ENCODE assay signal across 8 cellular contexts in genomic region chr6:168956884-168957730, GRCh38.
DNase-seq lines count a peak whose midpoint lies in the region; ATAC-seq and TF ChIP-seq lines count a peak whose summit lies in the region.

No MANE protein-coding gene starts in this region.

- H3K79me2 ChIP-seq in fibroblast of lung (ENCODE audit: control insufficient read depth, insufficient read depth, low read length) = no peaks in the 10 kb centered on the region

- intact Hi-C loops in natural killer cell (cut with micrococcal nuclease) (loop anchor here (2.0 to 10.0 kb wide), 3 partner anchors 62 to 1568 kb away; no protein-coding TSS in a partner anchor), tibial artery (cut with DNase I; ENCODE audit: low total_unique reads) (loop anchor here (10.0 kb wide), 1 partner anchor 368 kb away; no protein-coding TSS in a partner anchor)

- no peak overlapping the region for H3K4me3 ChIP-seq in fibroblast of lung (replicated peaks in 1 of 4; ENCODE audit: control extremely low read depth in 1 of 4, insufficient read depth in 1 of 4, low read depth in 3 of 4, low read length in 4 of 4)
- H3K4me3 ChIP-seq in tibial artery = no peak overlapping the region

- H4K20me1 ChIP-seq in fibroblast of lung (ENCODE audit: control insufficient read depth, extremely low read depth, insufficient read depth, low read length) = no peaks in the 10 kb centered on the region

- H3K36me3 ChIP-seq in fibroblast of lung (ENCODE audit: control insufficient read depth, insufficient read depth, low read length) (no peaks in the 10 kb centered on the region), tibial artery (no peaks in the 10 kb centered on the region)

- no peak overlapping the region for H3K27ac ChIP-seq in fibroblast of lung (ENCODE audit: insufficient read depth, low read length)
- H3K27ac ChIP-seq in tibial artery = peak overlapping the region in 1 of 2 donors; percentile 36

- no peaks in the 10 kb centered on the region for H3K9me3 Mint-ChIP-seq in activated CD8-positive, alpha-beta memory T cell treated with anti-CD3 and anti-CD28 coated beads, Interleukin-2, amount 10 ng/mL, durations not matched to agents 7 days and 5 days (ENCODE audit: low read depth)
- no peaks in the 10 kb centered on the region for H3K9me3 Mint-ChIP-seq in natural killer cell

- ATAC-seq in GM18517 (IDR thresholded peaks at IDR 0.05; ENCODE audit: unreplicated experiment) = peak; percentile 67
- ATAC-seq in HG03280 (IDR thresholded peaks at IDR 0.05; ENCODE audit: unreplicated experiment) = peak; percentile 77
- peak; percentile 58 for ATAC-seq in activated CD8-positive, alpha-beta memory T cell treated with anti-CD3 and anti-CD28 coated beads, Interleukin-2, amount 10 ng/mL, durations not matched to agents 7 days and 5 days
- peak; percentile 49 to 93 (median 84) for ATAC-seq in natural killer cell

- H3K36me3 Mint-ChIP-seq in activated CD8-positive, alpha-beta memory T cell treated with anti-CD3 and anti-CD28 coated beads, Interleukin-2, amount 10 ng/mL, durations not matched to agents 7 days and 5 days = no peaks in the 10 kb centered on the region
- H3K36me3 Mint-ChIP-seq in natural killer cell = no peaks in the 10 kb centered on the region

- H3K4me2 ChIP-seq in fibroblast of lung (ENCODE audit: extremely low read depth, insufficient read depth, low read length) = no peak overlapping the region

- CTCF ChIA-PET in activated CD8-positive, alpha-beta memory T cell treated with anti-CD3 and anti-CD28 coated beads, Interleukin-2, amount 10 ng/mL, durations not matched to agents 7 days and 5 days (lab: Charles Lee) = no interaction called here

- peak; percentile 66 for DNase-seq in AG09319 (ENCODE audit: extremely low read depth, low read depth)
- peak; percentile 75 to 76 for DNase-seq in NCI-H526 (lab: John Stamatoyannopoulos, UW)
- DNase-seq in activated CD8-positive, alpha-beta memory T cell treated with anti-CD3 and anti-CD28 coated beads, Interleukin-2, amount 10 ng/mL, durations not matched to agents 7 days and 5 days = peak; percentile 60
- DNase-seq in fibroblast of lung (ENCODE audit: low read depth in 2 of 2) = peak; percentile 78 to 84
- peak; percentile 44 for DNase-seq in natural killer cell
- DNase-seq in tibial artery = peak; percentile 67 to 83

- H3K27me3 ChIP-seq in fibroblast of lung (ENCODE audit: control insufficient read depth, insufficient read depth, low read length) (no peaks in the 10 kb centered on the region), tibial artery (no peaks in the 10 kb centered on the region)

- peaks cover 38% of the 10 kb centered on the region for H3K27me3 Mint-ChIP-seq in activated CD8-positive, alpha-beta memory T cell treated with anti-CD3 and anti-CD28 coated beads, Interleukin-2, amount 10 ng/mL, durations not matched to agents 7 days and 5 days
- peaks cover 4 to 12% of the 10 kb centered on the region in 2 donors for H3K27me3 Mint-ChIP-seq in natural killer cell (ENCODE audit: low read depth in 2 of 2)

- H3K4me1 ChIP-seq in fibroblast of lung (ENCODE audit: control insufficient read depth, extremely low read depth, insufficient read depth, low read length) (no peaks in the 10 kb centered on the region), tibial artery (peaks cover 0 to 10% (median 0%) of the 10 kb centered on the region in 4 donors)

- H3K27ac Mint-ChIP-seq in activated CD8-positive, alpha-beta memory T cell treated with anti-CD3 and anti-CD28 coated beads, Interleukin-2, amount 10 ng/mL, durations not matched to agents 7 days and 5 days = no peak overlapping the region
- H3K27ac Mint-ChIP-seq in natural killer cell = peak overlapping the region; percentile 6 to 81

- H3K4me3 Mint-ChIP-seq in activated CD8-positive, alpha-beta memory T cell treated with anti-CD3 and anti-CD28 coated beads, Interleukin-2, amount 10 ng/mL, durations not matched to agents 7 days and 5 days = no peak overlapping the region
- H3K4me3 Mint-ChIP-seq in natural killer cell = no peak overlapping the region

- TF ChIP-seq CTCF in AG09319 (IDR thresholded peaks at IDR 0.05; ENCODE audit: low read depth, low read length) (peak; percentile 96), fibroblast of lung (conservative IDR thresholded peaks at IDR 0.05 in 1 of 2, IDR thresholded peaks at IDR 0.05 in 1 of 2; ENCODE audit: low read depth in 1 of 2, low read length in 2 of 2) (peak; percentile 87 to 95), natural killer cell (IDR thresholded peaks at IDR 0.05) (peak; percentile 68), tibial artery (IDR thresholded peaks at IDR 0.05) (peak; percentile 85 to 89)

- no peaks in the 10 kb centered on the region for H3K4me1 Mint-ChIP-seq in activated CD8-positive, alpha-beta memory T cell treated with anti-CD3 and anti-CD28 coated beads, Interleukin-2, amount 10 ng/mL, durations not matched to agents 7 days and 5 days
- peaks cover 12 to 13% of the 10 kb centered on the region in 2 donors for H3K4me1 Mint-ChIP-seq in natural killer cell

- H2AFZ ChIP-seq in fibroblast of lung (ENCODE audit: low read length) = no peak overlapping the region

- H3K9ac ChIP-seq in fibroblast of lung (ENCODE audit: insufficient read depth, low read length) = no peak overlapping the region

- no peaks in the 10 kb centered on the region for H3K9me3 ChIP-seq in fibroblast of lung (ENCODE audit: control insufficient read depth, insufficient read depth, low read depth, low read length)
- H3K9me3 ChIP-seq in tibial artery = no peaks in the 10 kb centered on the region
